Comparison of ENCODE assay signal across 1 cellular context in genomic region chr10:101353692-101354583, GRCh38.
TF ChIP-seq lines count a peak whose summit lies in the region.

TSS of gene BTRC (plus strand) at chr10:101354165. CDS start at chr10:101354181, 16 bp downstream.

TF ChIP-seq in WTC11, 78 proteins besides CTCF, POLR2A, EP300 and RAD21 (continued from another document and continues in another):
- TF ChIP-seq CREM (CRISPR knock-in tag; IDR thresholded peaks at IDR 0.05) (peak; percentile 70), RELA (CRISPR knock-in tag; IDR thresholded peaks at IDR 0.05; ENCODE audit: borderline replicate concordance) (no peak), ZNF232 (CRISPR knock-in tag; IDR thresholded peaks at IDR 0.05) (no peak), MAX (CRISPR knock-in tag; IDR thresholded peaks at IDR 0.05) (no peak), EMX1 (CRISPR knock-in tag; IDR thresholded peaks at IDR 0.05) (no peak), IRF2 (CRISPR knock-in tag; IDR thresholded peaks at IDR 0.05; ENCODE audit: borderline replicate concordance, low read depth) (no peak), ZSCAN18 (CRISPR knock-in tag; IDR thresholded peaks at IDR 0.05) (no peak), USF2 (CRISPR knock-in tag; IDR thresholded peaks at IDR 0.05) (peak; percentile 29), TCF7 (CRISPR knock-in tag; IDR thresholded peaks at IDR 0.05; ENCODE audit: low read depth) (no peak), ZNF532 (CRISPR knock-in tag; IDR thresholded peaks at IDR 0.05; ENCODE audit: borderline replicate concordance) (0 out of 2 replicates have a peak, but pooled peaks have one; percentile 38), FOXK1 (CRISPR knock-in tag; IDR thresholded peaks at IDR 0.05) (peak; percentile 39; the same call in 1 of the 2 replicates), NR3C1 (CRISPR knock-in tag; conservative IDR thresholded peaks at IDR 0.05; ENCODE audit: low read depth) (no peak), ZBTB43 (CRISPR knock-in tag; IDR thresholded peaks at IDR 0.05) (0 out of 2 replicates have a peak, but pooled peaks have one; percentile 43), PRDM15 (CRISPR knock-in tag; IDR thresholded peaks at IDR 0.05) (no peak), SP1 (CRISPR knock-in tag; conservative IDR thresholded peaks at IDR 0.05) (peak; percentile 74; the same call in 1 of the 2 replicates), FOXP4 (CRISPR knock-in tag; IDR thresholded peaks at IDR 0.05) (no peak), NFATC4 (CRISPR knock-in tag; IDR thresholded peaks at IDR 0.05) (peak; percentile 52; the same call in 1 of the 2 replicates), HMGXB4 (CRISPR knock-in tag; IDR thresholded peaks at IDR 0.05) (peak; percentile 63; the same call in 1 of the 2 replicates), SOX15 (CRISPR knock-in tag; IDR thresholded peaks at IDR 0.05) (no peak), ZNF219 (CRISPR knock-in tag; IDR thresholded peaks at IDR 0.05; ENCODE audit: borderline replicate concordance) (no peak), TEAD4 (CRISPR knock-in tag; IDR thresholded peaks at IDR 0.05) (no peak), ARID4B (CRISPR knock-in tag; IDR thresholded peaks at IDR 0.05; ENCODE audit: borderline replicate concordance) (no peak), ATF2 (CRISPR knock-in tag; IDR thresholded peaks at IDR 0.05; ENCODE audit: borderline replicate concordance, low read depth) (no peak), ZNF416 (CRISPR knock-in tag; IDR thresholded peaks at IDR 0.05) (peak; percentile 76; the same call in 1 of the 2 replicates), MLX (CRISPR knock-in tag; IDR thresholded peaks at IDR 0.05) (no peak), GRHL2 (CRISPR knock-in tag; IDR thresholded peaks at IDR 0.05; ENCODE audit: insufficient replicate concordance, severe bottlenecking) (no peak)
